ENCODE assay signal across 1 cellular context in the genomic region with DNA sequence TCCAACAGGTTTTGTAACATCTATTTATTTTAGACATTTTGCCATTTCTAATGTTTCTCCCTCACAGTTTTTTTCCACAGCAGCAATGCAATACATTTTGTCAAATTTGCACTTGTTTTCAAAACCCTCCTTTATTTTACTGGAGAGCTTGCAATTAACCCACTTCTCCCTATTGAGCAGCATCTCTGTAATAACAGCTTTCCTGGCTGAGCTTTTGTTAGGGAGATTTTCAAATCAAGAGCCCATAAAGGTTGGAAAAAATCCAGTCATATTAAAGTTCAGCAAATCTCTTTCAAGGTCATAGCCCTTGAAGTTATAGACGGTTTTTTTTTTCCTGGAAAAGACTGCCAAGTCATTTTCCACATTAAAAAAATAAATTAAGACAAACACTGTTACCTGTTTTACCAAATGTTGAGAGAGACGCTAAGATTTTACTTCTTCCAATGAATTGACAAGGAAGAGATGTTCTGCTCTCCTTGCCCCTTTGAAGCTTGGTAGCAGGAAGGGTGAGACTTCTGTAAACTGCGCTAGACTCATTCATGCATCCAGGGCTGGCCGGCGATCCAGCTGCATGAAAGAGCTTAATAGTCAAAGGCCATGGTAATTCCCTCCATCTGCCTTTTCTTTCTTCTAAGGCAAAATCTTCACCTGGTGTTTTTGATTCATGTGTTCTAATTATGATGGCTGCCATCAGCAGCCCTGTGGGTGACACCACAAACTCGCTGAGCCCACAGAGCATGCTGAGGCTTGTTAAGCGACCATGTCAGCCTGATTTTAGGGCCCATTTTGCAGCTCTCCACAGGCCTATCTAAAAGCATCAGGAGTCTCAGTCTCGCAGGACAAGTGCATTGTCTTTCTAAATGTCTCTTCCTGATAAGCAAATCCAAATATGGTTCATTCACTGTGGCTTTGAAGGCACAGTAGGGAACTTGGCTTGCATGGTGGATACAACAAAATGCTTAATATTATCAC.
TF ChIP-seq lines count a peak whose summit lies in the region.

No MANE protein-coding gene starts in this region.

TF ChIP-seq in GM23338, 12 proteins besides CTCF, POLR2A, EP300 and RAD21 (continued from another document):
- TF ChIP-seq EZH2phosphoT487 (IDR thresholded peaks at IDR 0.05; ENCODE audit: unreplicated experiment) (no peak), ZNF462 (CRISPR knock-in tag; IDR thresholded peaks at IDR 0.05) (no peak), ZNF114 (CRISPR knock-in tag; IDR thresholded peaks at IDR 0.05) (no peak), NANOG (IDR thresholded peaks at IDR 0.05; ENCODE audit: borderline replicate concordance) (no peak), JUNB (IDR thresholded peaks at IDR 0.05; ENCODE audit: unreplicated experiment) (no peak), ETS1 (IDR thresholded peaks at IDR 0.05) (no peak)
- TF ChIP-seq, protein P1, sequence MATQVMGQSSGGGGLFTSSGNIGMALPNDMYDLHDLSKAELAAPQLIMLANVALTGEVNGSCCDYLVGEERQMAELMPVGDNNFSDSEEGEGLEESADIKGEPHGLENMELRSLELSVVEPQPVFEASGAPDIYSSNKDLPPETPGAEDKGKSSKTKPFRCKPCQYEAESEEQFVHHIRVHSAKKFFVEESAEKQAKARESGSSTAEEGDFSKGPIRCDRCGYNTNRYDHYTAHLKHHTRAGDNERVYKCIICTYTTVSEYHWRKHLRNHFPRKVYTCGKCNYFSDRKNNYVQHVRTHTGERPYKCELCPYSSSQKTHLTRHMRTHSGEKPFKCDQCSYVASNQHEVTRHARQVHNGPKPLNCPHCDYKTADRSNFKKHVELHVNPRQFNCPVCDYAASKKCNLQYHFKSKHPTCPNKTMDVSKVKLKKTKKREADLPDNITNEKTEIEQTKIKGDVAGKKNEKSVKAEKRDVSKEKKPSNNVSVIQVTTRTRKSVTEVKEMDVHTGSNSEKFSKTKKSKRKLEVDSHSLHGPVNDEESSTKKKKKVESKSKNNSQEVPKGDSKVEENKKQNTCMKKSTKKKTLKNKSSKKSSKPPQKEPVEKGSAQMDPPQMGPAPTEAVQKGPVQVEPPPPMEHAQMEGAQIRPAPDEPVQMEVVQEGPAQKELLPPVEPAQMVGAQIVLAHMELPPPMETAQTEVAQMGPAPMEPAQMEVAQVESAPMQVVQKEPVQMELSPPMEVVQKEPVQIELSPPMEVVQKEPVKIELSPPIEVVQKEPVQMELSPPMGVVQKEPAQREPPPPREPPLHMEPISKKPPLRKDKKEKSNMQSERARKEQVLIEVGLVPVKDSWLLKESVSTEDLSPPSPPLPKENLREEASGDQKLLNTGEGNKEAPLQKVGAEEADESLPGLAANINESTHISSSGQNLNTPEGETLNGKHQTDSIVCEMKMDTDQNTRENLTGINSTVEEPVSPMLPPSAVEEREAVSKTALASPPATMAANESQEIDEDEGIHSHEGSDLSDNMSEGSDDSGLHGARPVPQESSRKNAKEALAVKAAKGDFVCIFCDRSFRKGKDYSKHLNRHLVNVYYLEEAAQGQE (IDR thresholded peaks at IDR 0.05; ENCODE audit: unreplicated experiment): no peak
